ENCODE assay signal across 15 cellular contexts in genomic region chr4:122960298-122960985, GRCh38.
"Had no signal": no experiment of that assay in that cellular context is flagged by ENCODE, and none has a peak within 500 bp of the region (broad histone marks: within the 10 kb centered on the region; RNA-seq: fewer than 3 reads in every experiment).

No MANE protein-coding gene starts in this region.

- H3K4me3 Mint-ChIP-seq: activated naive CD8-positive, alpha-beta T cell; nephron; stimulated activated naive CD8-positive, alpha-beta T cell treated with anti-CD3 and anti-CD28 coated beads, Interleukin-15, amount 100 ng/mL, for 72 hours had no signal

- H3K27ac ChIP-seq: breast epithelium, thoracic aorta had no signal

- H3K4me3 ChIP-seq: breast epithelium, mucosa of descending colon, thoracic aorta had no signal

- DNase-seq: activated CD4-positive, alpha-beta T cell treated with anti-CD3 and anti-CD28 coated beads, Interleukin-2, amount 50 U/mL, for 4 hours; activated gamma-delta T cell; activated T-cell treated with anti-CD3 and anti-CD28 coated beads, Interleukin-2, amount 50 U/mL, for 48 hours; aorta; mammary epithelial cell; mucosa of descending colon; occipital lobe; stimulated activated CD4-positive, alpha-beta T cell treated with anti-CD3 and anti-CD28 coated beads, Interleukin-15, amount 100 ng/mL, for 24 hours; stimulated activated CD4-positive, alpha-beta T cell treated with anti-CD3 and anti-CD28 coated beads, Interleukin-4, amount 100 ng/mL, for 24 hours; stimulated activated naive CD8-positive, alpha-beta T cell treated with anti-CD3 and anti-CD28 coated beads, Interleukin-15, amount 100 ng/mL, for 72 hours had no signal

- H3K9me3 ChIP-seq: breast epithelium, mucosa of descending colon, thoracic aorta had no signal

- H3K9me3 Mint-ChIP-seq: nephron; stimulated activated naive CD8-positive, alpha-beta T cell treated with anti-CD3 and anti-CD28 coated beads, Interleukin-15, amount 100 ng/mL, for 72 hours had no signal

- H3K27ac Mint-ChIP-seq: activated naive CD8-positive, alpha-beta T cell; nephron; stimulated activated naive CD8-positive, alpha-beta T cell treated with anti-CD3 and anti-CD28 coated beads, Interleukin-15, amount 100 ng/mL, for 72 hours had no signal

- H3K36me3 ChIP-seq: breast epithelium, thoracic aorta had no signal

- H3K27me3 Mint-ChIP-seq: activated naive CD8-positive, alpha-beta T cell; stimulated activated naive CD8-positive, alpha-beta T cell treated with anti-CD3 and anti-CD28 coated beads, Interleukin-15, amount 100 ng/mL, for 72 hours had no signal

- H3K4me1 Mint-ChIP-seq: nephron had no signal

- FAIRE-seq: colon had no signal

- H3K27me3 ChIP-seq: breast epithelium had no signal

- H3K4me1 ChIP-seq: breast epithelium had no signal
